ENCODE assay signal across 19 cellular contexts in genomic region chr20:25376886-25377285, GRCh38. TPM values are rescaled to one million over a fixed set of nuclear protein-coding genes. Genes with fewer than 3 reads are reported as not detected.
"Had no signal": no experiment of that assay in that cellular context is flagged by ENCODE, and none has a peak within 500 bp of the region (broad histone marks: within the 10 kb centered on the region; RNA-seq: fewer than 3 reads in every experiment).

No MANE protein-coding gene starts in this region.

- H3K27me3 ChIP-seq: ascending aorta, brain microvascular endothelial cell, hepatocyte, neutrophil, pancreas, testis, upper lobe of left lung had no signal

- DNase-seq: activated CD4-positive, alpha-beta T cell treated with anti-CD3 and anti-CD28 coated beads for 1 hour; activated CD4-positive, alpha-beta T cell treated with anti-CD3 and anti-CD28 coated beads, Interleukin-2, amount 50 U/mL, for 1 hour; activated CD8-positive, alpha-beta T cell treated with anti-CD3 and anti-CD28 coated beads, Interleukin-2, amount 10 ng/mL, durations not matched to agents 7 days and 5 days; brain microvascular endothelial cell; central memory CD4-positive, alpha-beta T cell; effector CD8-positive, alpha-beta T cell; glutamatergic neuron; pancreas; right cardiac atrium; stimulated activated CD4-positive, alpha-beta T cell treated with anti-CD3 and anti-CD28 coated beads, Interleukin-1b, Interleukin-23, amount 100 ng/mL, for 48 hours; stimulated activated naive CD8-positive, alpha-beta T cell treated with anti-CD3 and anti-CD28 coated beads, Interleukin-15, amount 100 ng/mL, for 72 hours; T-helper 1 cell; testis; upper lobe of left lung had no signal

- H3K27ac ChIP-seq: ascending aorta, brain microvascular endothelial cell, neutrophil, pancreas, upper lobe of left lung had no signal

- ATAC-seq: activated CD8-positive, alpha-beta T cell treated with anti-CD3 and anti-CD28 coated beads, Interleukin-2, amount 10 ng/mL, durations not matched to agents 7 days and 5 days; activated naive CD4-positive, alpha-beta T cell treated with anti-CD3 and anti-CD28 coated beads, Interleukin-2, amount 50 U/mL, for 72 hours; pancreas; right cardiac atrium; stimulated activated effector memory CD8-positive, alpha-beta T cell treated with anti-CD3 and anti-CD28 coated beads, Interleukin-12 subunit alpha, Interleukin-12 subunit beta, amount 100 ng/mL, for 72 hours; stimulated activated naive CD8-positive, alpha-beta T cell treated with anti-CD3 and anti-CD28 coated beads, Interleukin-15, amount 100 ng/mL, for 72 hours had no signal

RNA-seq across cellular contexts. Expression of gene GINS1, which starts 30.6 kb away (rescaled TPM):
- total RNA-seq: ascending aorta had no signal
